ENCODE assay signal across 9 cellular contexts in genomic region chr7:143884276-143884977, GRCh38. TPM values are rescaled to one million over a fixed set of nuclear protein-coding genes. Genes with fewer than 3 reads are reported as not detected.
DNase-seq lines count a peak whose midpoint lies in the region; ATAC-seq and TF ChIP-seq lines count a peak whose summit lies in the region.
"Had no signal": no experiment of that assay in that cellular context is flagged by ENCODE, and none has a peak within 500 bp of the region (broad histone marks: within the 10 kb centered on the region; RNA-seq: fewer than 3 reads in every experiment).

No MANE protein-coding gene starts in this region.

- DNase-seq in right cardiac atrium (no peak), left cardiac atrium (no peak), uterus (no peak), pons (ENCODE audit: low spot score) (no peak), AG20443 (ENCODE audit: low spot score) (no peak)
- no peak for DNase-seq in NK-92 treated with Interleukin-12 subunit alpha and Interleukin-12 subunit beta, amount 100 ng/mL, for 24 hours (lab: John Stamatoyannopoulos, UW)

- H3K36me3 ChIP-seq in endocrine pancreas (ENCODE audit: control insufficient read depth, insufficient read depth, low read length) (no peaks in the 10 kb centered on the region), uterus (no peaks in the 10 kb centered on the region)

- peaks cover 50% of the 10 kb centered on the region for H3K4me1 Mint-ChIP-seq in nephron

- H3K27ac Mint-ChIP-seq in nephron = peak overlapping the region; percentile 72 to 88 (median 86)
- H3K27ac Mint-ChIP-seq: IgD-negative memory B cell had no signal

- H3K4me1 ChIP-seq in right cardiac atrium (ENCODE audit: control insufficient read depth, insufficient read depth, low read length) (peaks cover 3% of the 10 kb centered on the region), endocrine pancreas (ENCODE audit: control insufficient read depth, insufficient read depth, low read length) (peaks cover 15% of the 10 kb centered on the region), uterus (peaks cover 0 to 3% of the 10 kb centered on the region in 2 donors)

- TF ChIP-seq POLR2A in uterus (IDR thresholded peaks at IDR 0.05) = no peak

- no peaks in the 10 kb centered on the region for H3K27me3 Mint-ChIP-seq in nephron (ENCODE audit: low read depth)

- H3K9me3 Mint-ChIP-seq in nephron = peaks cover 13% of the 10 kb centered on the region

- peak overlapping the region; percentile 92 to 96 (median 94) for H3K4me3 Mint-ChIP-seq in nephron

- H3K27ac ChIP-seq in right cardiac atrium (ENCODE audit: low read length) (no peak overlapping the region), uterus (peak overlapping the region; percentile 68 to 73)

- ATAC-seq in right cardiac atrium (no peak), left cardiac atrium (no peak)

- H3K4me3 ChIP-seq in right cardiac atrium (ENCODE audit: low read length) (peak overlapping the region; percentile 54), endocrine pancreas (ENCODE audit: control insufficient read depth, insufficient read depth, low read length) (peak overlapping the region; percentile 75), uterus (peak overlapping the region; percentile 38 to 53)

- 69% methylated on average over 11 of the region's 11 CpGs for WGBS in right cardiac atrium

- intact Hi-C loops in right cardiac atrium (cut with DNase I) = no loop called here
- intact Hi-C loops in left cardiac atrium (cut with DNase I) = no loop called here
- intact Hi-C loops in uterus (cut with DNase I; ENCODE audit: low total_unique reads) = no loop called here

- peak overlapping the region; percentile 71 for H3K9ac ChIP-seq in endocrine pancreas (ENCODE audit: control insufficient read depth, insufficient read depth, low read length)

- H3K9me3 ChIP-seq in right cardiac atrium (ENCODE audit: control insufficient read depth, low read length) (no peaks in the 10 kb centered on the region), endocrine pancreas (ENCODE audit: control insufficient read depth, low read length) (no peaks in the 10 kb centered on the region), uterus (no peaks in the 10 kb centered on the region)

- TF ChIP-seq CTCF in nephron (IDR thresholded peaks at IDR 0.05; ENCODE audit: unreplicated experiment in 3 of 3) (no peak), uterus (IDR thresholded peaks at IDR 0.05) (no peak)

- peaks cover 30% of the 10 kb centered on the region for H3K36me3 Mint-ChIP-seq in nephron (ENCODE audit: low read depth)

- H3K27me3 ChIP-seq in right cardiac atrium (ENCODE audit: control insufficient read depth, insufficient read depth) (no peaks in the 10 kb centered on the region), endocrine pancreas (ENCODE audit: control insufficient read depth, insufficient read depth, low read length) (no peaks in the 10 kb centered on the region), uterus (no peaks in the 10 kb centered on the region)

RNA-seq across cellular contexts. Expression of gene TCAF1, which starts 17.5 kb away (rescaled TPM):
- 10 to 100 TPM; 22.1 to 33.7 (median 25.2) TPM for total RNA-seq in right cardiac atrium
- 12.7 TPM for polyA plus RNA-seq in right cardiac atrium
- 10 to 100 TPM; 24.0 to 26.9 TPM for total RNA-seq in left cardiac atrium
- 100 to 1,000 TPM in 1 of 4 donors, 10 to 100 TPM in 3; 12.3 to 137 (median 46.6) TPM for total RNA-seq in uterus

RNA-seq across cellular contexts. Expression of gene OR2F2, which starts 50.6 kb away (rescaled TPM):
- total RNA-seq in right cardiac atrium (not detected), left cardiac atrium (not detected), uterus (not detected)
- not detected for polyA plus RNA-seq in right cardiac atrium
- polyA plus RNA-seq: IgD-negative memory B cell had no signal
